2 cellular contexts compared by ENCODE assay signal in the genomic region with DNA sequence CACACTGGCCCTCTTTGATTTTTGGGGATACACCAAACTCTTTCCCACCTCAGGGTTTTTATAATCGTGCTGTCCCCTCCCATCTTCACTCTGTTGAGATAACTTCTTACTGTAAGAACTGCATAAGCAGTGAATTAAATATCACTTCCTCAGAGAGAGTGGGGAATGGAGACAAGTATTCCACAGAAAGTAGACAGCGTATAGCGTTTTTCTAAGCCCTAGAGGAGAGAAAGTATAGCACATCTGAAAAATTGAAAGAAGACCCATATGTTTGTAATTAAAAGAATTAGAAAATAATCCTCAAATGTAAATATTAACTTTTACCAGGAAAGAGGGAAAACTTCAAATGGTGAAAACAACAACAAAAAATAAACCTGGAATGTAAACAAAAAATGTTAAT.
TF ChIP-seq lines count a peak whose summit lies in the region.

No MANE protein-coding gene starts in this region.

TF ChIP-seq in SK-N-SH, 30 proteins besides CTCF, POLR2A, EP300 and RAD21 (continued from another document):
- TF ChIP-seq, protein P1, sequence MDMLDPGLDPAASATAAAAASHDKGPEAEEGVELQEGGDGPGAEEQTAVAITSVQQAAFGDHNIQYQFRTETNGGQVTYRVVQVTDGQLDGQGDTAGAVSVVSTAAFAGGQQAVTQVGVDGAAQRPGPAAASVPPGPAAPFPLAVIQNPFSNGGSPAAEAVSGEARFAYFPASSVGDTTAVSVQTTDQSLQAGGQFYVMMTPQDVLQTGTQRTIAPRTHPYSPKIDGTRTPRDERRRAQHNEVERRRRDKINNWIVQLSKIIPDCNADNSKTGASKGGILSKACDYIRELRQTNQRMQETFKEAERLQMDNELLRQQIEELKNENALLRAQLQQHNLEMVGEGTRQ (IDR thresholded peaks at IDR 0.05; ENCODE audit: borderline replicate concordance, low read depth, low read length) = no peak
- TF ChIP-seq JUND (IDR thresholded peaks at IDR 0.05) (no peak), GATA2 (CRISPR knock-in tag; IDR thresholded peaks at IDR 0.05) (no peak), YY1 (IDR thresholded peaks at IDR 0.05; ENCODE audit: low read depth) (no peak), TCF12 (IDR thresholded peaks at IDR 0.05) (no peak), RFX5 (IDR thresholded peaks at IDR 0.05; ENCODE audit: low read length) (no peak), GABPA (IDR thresholded peaks at IDR 0.05; ENCODE audit: low read depth) (no peak), FOXJ3 (CRISPR knock-in tag; IDR thresholded peaks at IDR 0.05) (no peak), FOXM1 (IDR thresholded peaks at IDR 0.05; ENCODE audit: low read depth) (no peak), TEAD4 (IDR thresholded peaks at IDR 0.05; ENCODE audit: borderline replicate concordance, insufficient read depth) (no peak), POLR2AphosphoS5 (IDR thresholded peaks at IDR 0.05; ENCODE audit: low read depth, low read length) (no peak), RCOR1 (IDR thresholded peaks at IDR 0.05; ENCODE audit: low read length) (no peak), FOSL2 (IDR thresholded peaks at IDR 0.05; ENCODE audit: borderline replicate concordance, low read depth) (no peak)
- TF ChIP-seq, protein P2, sequence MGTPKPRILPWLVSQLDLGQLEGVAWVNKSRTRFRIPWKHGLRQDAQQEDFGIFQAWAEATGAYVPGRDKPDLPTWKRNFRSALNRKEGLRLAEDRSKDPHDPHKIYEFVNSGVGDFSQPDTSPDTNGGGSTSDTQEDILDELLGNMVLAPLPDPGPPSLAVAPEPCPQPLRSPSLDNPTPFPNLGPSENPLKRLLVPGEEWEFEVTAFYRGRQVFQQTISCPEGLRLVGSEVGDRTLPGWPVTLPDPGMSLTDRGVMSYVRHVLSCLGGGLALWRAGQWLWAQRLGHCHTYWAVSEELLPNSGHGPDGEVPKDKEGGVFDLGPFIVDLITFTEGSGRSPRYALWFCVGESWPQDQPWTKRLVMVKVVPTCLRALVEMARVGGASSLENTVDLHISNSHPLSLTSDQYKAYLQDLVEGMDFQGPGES (IDR thresholded peaks at IDR 0.05; ENCODE audit: low read depth, low read length) = no peak
- TF ChIP-seq, protein P3, sequence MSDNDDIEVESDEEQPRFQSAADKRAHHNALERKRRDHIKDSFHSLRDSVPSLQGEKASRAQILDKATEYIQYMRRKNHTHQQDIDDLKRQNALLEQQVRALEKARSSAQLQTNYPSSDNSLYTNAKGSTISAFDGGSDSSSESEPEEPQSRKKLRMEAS (IDR thresholded peaks at IDR 0.05; ENCODE audit: low read depth) = no peak
- TF ChIP-seq, protein P4, sequence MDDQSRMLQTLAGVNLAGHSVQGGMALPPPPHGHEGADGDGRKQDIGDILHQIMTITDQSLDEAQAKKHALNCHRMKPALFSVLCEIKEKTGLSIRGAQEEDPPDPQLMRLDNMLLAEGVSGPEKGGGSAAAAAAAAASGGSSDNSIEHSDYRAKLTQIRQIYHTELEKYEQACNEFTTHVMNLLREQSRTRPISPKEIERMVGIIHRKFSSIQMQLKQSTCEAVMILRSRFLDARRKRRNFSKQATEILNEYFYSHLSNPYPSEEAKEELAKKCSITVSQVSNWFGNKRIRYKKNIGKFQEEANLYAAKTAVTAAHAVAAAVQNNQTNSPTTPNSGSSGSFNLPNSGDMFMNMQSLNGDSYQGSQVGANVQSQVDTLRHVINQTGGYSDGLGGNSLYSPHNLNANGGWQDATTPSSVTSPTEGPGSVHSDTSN (IDR thresholded peaks at IDR 0.05) = no peak
- TF ChIP-seq, protein P5, sequence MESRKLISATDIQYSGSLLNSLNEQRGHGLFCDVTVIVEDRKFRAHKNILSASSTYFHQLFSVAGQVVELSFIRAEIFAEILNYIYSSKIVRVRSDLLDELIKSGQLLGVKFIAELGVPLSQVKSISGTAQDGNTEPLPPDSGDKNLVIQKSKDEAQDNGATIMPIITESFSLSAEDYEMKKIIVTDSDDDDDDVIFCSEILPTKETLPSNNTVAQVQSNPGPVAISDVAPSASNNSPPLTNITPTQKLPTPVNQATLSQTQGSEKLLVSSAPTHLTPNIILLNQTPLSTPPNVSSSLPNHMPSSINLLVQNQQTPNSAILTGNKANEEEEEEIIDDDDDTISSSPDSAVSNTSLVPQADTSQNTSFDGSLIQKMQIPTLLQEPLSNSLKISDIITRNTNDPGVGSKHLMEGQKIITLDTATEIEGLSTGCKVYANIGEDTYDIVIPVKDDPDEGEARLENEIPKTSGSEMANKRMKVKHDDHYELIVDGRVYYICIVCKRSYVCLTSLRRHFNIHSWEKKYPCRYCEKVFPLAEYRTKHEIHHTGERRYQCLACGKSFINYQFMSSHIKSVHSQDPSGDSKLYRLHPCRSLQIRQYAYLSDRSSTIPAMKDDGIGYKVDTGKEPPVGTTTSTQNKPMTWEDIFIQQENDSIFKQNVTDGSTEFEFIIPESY (IDR thresholded peaks at IDR 0.05; ENCODE audit: borderline replicate concordance, low read depth) = no peak
- TF ChIP-seq, protein P6, sequence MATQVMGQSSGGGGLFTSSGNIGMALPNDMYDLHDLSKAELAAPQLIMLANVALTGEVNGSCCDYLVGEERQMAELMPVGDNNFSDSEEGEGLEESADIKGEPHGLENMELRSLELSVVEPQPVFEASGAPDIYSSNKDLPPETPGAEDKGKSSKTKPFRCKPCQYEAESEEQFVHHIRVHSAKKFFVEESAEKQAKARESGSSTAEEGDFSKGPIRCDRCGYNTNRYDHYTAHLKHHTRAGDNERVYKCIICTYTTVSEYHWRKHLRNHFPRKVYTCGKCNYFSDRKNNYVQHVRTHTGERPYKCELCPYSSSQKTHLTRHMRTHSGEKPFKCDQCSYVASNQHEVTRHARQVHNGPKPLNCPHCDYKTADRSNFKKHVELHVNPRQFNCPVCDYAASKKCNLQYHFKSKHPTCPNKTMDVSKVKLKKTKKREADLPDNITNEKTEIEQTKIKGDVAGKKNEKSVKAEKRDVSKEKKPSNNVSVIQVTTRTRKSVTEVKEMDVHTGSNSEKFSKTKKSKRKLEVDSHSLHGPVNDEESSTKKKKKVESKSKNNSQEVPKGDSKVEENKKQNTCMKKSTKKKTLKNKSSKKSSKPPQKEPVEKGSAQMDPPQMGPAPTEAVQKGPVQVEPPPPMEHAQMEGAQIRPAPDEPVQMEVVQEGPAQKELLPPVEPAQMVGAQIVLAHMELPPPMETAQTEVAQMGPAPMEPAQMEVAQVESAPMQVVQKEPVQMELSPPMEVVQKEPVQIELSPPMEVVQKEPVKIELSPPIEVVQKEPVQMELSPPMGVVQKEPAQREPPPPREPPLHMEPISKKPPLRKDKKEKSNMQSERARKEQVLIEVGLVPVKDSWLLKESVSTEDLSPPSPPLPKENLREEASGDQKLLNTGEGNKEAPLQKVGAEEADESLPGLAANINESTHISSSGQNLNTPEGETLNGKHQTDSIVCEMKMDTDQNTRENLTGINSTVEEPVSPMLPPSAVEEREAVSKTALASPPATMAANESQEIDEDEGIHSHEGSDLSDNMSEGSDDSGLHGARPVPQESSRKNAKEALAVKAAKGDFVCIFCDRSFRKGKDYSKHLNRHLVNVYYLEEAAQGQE (IDR thresholded peaks at IDR 0.05; ENCODE audit: low read depth, low read length) = no peak

TF ChIP-seq in SK-N-SH treated with all-trans-retinoic acid at 6 μM for 48 hours, 23 proteins besides CTCF, POLR2A, EP300 and RAD21 (continued from another document):
- TF ChIP-seq, protein P7, sequence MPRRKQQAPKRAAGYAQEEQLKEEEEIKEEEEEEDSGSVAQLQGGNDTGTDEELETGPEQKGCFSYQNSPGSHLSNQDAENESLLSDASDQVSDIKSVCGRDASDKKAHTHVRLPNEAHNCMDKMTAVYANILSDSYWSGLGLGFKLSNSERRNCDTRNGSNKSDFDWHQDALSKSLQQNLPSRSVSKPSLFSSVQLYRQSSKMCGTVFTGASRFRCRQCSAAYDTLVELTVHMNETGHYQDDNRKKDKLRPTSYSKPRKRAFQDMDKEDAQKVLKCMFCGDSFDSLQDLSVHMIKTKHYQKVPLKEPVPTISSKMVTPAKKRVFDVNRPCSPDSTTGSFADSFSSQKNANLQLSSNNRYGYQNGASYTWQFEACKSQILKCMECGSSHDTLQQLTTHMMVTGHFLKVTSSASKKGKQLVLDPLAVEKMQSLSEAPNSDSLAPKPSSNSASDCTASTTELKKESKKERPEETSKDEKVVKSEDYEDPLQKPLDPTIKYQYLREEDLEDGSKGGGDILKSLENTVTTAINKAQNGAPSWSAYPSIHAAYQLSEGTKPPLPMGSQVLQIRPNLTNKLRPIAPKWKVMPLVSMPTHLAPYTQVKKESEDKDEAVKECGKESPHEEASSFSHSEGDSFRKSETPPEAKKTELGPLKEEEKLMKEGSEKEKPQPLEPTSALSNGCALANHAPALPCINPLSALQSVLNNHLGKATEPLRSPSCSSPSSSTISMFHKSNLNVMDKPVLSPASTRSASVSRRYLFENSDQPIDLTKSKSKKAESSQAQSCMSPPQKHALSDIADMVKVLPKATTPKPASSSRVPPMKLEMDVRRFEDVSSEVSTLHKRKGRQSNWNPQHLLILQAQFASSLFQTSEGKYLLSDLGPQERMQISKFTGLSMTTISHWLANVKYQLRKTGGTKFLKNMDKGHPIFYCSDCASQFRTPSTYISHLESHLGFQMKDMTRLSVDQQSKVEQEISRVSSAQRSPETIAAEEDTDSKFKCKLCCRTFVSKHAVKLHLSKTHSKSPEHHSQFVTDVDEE (CRISPR knock-in tag; IDR thresholded peaks at IDR 0.05) = no peak
- no peak for TF ChIP-seq ZFP3 (CRISPR knock-in tag; IDR thresholded peaks at IDR 0.05)
- TF ChIP-seq, protein P8, sequence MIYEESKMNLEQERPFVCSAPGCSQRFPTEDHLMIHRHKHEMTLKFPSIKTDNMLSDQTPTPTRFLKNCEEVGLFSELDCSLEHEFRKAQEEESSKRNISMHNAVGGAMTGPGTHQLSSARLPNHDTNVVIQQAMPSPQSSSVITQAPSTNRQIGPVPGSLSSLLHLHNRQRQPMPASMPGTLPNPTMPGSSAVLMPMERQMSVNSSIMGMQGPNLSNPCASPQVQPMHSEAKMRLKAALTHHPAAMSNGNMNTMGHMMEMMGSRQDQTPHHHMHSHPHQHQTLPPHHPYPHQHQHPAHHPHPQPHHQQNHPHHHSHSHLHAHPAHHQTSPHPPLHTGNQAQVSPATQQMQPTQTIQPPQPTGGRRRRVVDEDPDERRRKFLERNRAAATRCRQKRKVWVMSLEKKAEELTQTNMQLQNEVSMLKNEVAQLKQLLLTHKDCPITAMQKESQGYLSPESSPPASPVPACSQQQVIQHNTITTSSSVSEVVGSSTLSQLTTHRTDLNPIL (CRISPR knock-in tag; IDR thresholded peaks at IDR 0.05; ENCODE audit: low read depth) = no peak
- TF ChIP-seq, protein P9, sequence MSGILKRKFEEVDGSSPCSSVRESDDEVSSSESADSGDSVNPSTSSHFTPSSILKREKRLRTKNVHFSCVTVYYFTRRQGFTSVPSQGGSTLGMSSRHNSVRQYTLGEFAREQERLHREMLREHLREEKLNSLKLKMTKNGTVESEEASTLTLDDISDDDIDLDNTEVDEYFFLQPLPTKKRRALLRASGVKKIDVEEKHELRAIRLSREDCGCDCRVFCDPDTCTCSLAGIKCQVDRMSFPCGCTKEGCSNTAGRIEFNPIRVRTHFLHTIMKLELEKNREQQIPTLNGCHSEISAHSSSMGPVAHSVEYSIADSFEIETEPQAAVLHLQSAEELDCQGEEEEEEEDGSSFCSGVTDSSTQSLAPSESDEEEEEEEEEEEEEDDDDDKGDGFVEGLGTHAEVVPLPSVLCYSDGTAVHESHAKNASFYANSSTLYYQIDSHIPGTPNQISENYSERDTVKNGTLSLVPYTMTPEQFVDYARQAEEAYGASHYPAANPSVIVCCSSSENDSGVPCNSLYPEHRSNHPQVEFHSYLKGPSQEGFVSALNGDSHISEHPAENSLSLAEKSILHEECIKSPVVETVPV (CRISPR knock-in tag; IDR thresholded peaks at IDR 0.05) = no peak
- TF ChIP-seq ZNF8 (CRISPR knock-in tag; IDR thresholded peaks at IDR 0.05) = no peak
- no peak for TF ChIP-seq RARB (CRISPR knock-in tag; IDR thresholded peaks at IDR 0.05)
- TF ChIP-seq, protein P10, sequence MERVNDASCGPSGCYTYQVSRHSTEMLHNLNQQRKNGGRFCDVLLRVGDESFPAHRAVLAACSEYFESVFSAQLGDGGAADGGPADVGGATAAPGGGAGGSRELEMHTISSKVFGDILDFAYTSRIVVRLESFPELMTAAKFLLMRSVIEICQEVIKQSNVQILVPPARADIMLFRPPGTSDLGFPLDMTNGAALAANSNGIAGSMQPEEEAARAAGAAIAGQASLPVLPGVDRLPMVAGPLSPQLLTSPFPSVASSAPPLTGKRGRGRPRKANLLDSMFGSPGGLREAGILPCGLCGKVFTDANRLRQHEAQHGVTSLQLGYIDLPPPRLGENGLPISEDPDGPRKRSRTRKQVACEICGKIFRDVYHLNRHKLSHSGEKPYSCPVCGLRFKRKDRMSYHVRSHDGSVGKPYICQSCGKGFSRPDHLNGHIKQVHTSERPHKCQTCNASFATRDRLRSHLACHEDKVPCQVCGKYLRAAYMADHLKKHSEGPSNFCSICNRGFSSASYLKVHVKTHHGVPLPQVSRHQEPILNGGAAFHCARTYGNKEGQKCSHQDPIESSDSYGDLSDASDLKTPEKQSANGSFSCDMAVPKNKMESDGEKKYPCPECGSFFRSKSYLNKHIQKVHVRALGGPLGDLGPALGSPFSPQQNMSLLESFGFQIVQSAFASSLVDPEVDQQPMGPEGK (CRISPR knock-in tag; IDR thresholded peaks at IDR 0.05; ENCODE audit: borderline replicate concordance) = no peak
- TF ChIP-seq ZC3H10 (CRISPR knock-in tag; IDR thresholded peaks at IDR 0.05) = no peak
